8 cellular contexts compared by ENCODE assay signal in the genomic region with DNA sequence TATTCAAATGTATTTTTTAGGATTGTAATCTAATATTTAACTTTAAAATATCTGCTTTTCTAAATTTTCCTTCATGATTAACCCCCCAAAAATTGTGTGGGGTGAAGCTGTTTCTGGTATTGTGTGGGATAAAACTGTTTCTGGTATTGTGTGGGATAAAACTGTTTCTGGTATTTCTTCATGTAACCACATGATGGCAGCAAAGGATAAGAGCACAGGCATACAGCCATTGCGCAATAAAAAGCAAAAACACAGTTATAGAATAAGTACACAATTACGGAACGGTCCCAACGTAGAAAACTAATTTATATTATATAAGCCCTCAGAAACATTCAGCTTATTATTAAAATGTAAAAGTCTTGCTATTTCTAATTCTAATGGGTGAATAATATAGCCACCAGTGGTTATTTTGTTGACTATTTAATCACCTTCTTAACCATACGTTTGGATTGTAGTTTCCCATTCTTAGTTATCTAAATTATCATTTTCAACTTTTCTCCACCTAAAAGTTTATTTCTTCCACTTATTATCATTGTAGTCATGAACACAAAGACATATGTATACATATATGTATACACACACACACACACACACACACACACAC.
A peak's percentile ranks its signal among the peaks of the same experiment; 100 is the strongest.
DNase-seq lines count a peak whose midpoint lies in the region; ATAC-seq and TF ChIP-seq lines count a peak whose summit lies in the region.

No MANE protein-coding gene starts in this region.

- H3K9ac ChIP-seq in HCT116 (ENCODE audit: low read length) (no peak overlapping the region), MM.1S (ENCODE audit: low read length) (no peak overlapping the region), smooth muscle cell (ENCODE audit: low read depth) (no peak overlapping the region)

- H3K9me3 Mint-ChIP-seq in activated CD8-positive, alpha-beta T cell treated with anti-CD3 and anti-CD28 coated beads, Interleukin-2, amount 10 ng/mL, durations not matched to agents 7 days and 5 days (ENCODE audit: insufficient read depth) = no peaks in the 10 kb centered on the region

- no peaks in the 10 kb centered on the region for H4K20me1 ChIP-seq in HCT116 (ENCODE audit: insufficient read depth)
- no peaks in the 10 kb centered on the region for H4K20me1 ChIP-seq in MM.1S (ENCODE audit: insufficient read depth, low read length)
- H4K20me1 ChIP-seq in smooth muscle cell (ENCODE audit: low read depth) = no peaks in the 10 kb centered on the region

- CTCF ChIA-PET in HCT116 (lab: Charles Lee) = interaction anchor here (1.0 to 5.3 kb wide), 6 partner anchors 13 to 1053 kb away, joined by 3 to 21 read pairs (median 4); no protein-coding TSS in a partner anchor
- CTCF ChIA-PET in activated CD8-positive, alpha-beta T cell treated with anti-CD3 and anti-CD28 coated beads, Interleukin-2, amount 10 ng/mL, durations not matched to agents 7 days and 5 days (lab: Charles Lee) = interaction anchor here (0.7 to 2.4 kb wide), 5 partner anchors 38 to 1052 kb away, joined by 3 to 12 read pairs (median 4); no protein-coding TSS in a partner anchor

- DNase-seq in AG08395 (ENCODE audit: low spot score) (peak; percentile 27), GM12864 (ENCODE audit: low read depth) (peak; percentile 2), HCT116 (ENCODE audit: low read depth, low spot score) (peak; percentile 15), MM.1S (peak; percentile 27), left cardiac atrium (no peak), smooth muscle cell (lab: John Stamatoyannopoulos, UW; ENCODE audit: unreplicated experiment) (no peak)
- DNase-seq in activated CD8-positive, alpha-beta T cell treated with anti-CD3 and anti-CD28 coated beads, Interleukin-2, amount 10 ng/mL, durations not matched to agents 7 days and 5 days = no peak
- DNase-seq in activated CD8-positive, alpha-beta memory T cell treated with anti-CD3 and anti-CD28 coated beads for 24 hours = no peak

- H3K79me2 ChIP-seq in HCT116 (ENCODE audit: insufficient read depth, low read length) (no peaks in the 10 kb centered on the region), MM.1S (ENCODE audit: low read length) (no peaks in the 10 kb centered on the region), smooth muscle cell (ENCODE audit: low read depth) (no peaks in the 10 kb centered on the region)

- H3K27me3 Mint-ChIP-seq in activated CD8-positive, alpha-beta T cell treated with anti-CD3 and anti-CD28 coated beads, Interleukin-2, amount 10 ng/mL, durations not matched to agents 7 days and 5 days (ENCODE audit: low read depth) = no peaks in the 10 kb centered on the region

- H2AFZ ChIP-seq in HCT116 (ENCODE audit: low read depth, low read length, poor library complexity, severe bottlenecking) = peak overlapping the region; percentile 81
- H2AFZ ChIP-seq in MM.1S (ENCODE audit: low read length) = no peak overlapping the region
- peak overlapping the region; percentile 41 for H2AFZ ChIP-seq in smooth muscle cell (ENCODE audit: low read depth)

- H3K9me3 ChIP-seq in HCT116 (ENCODE audit: control insufficient read depth in 1 of 2, insufficient read depth in 1 of 2, low read depth in 1 of 2, low read length in 2 of 2) (no peaks in the 10 kb centered on the region), MM.1S (replicated peaks; ENCODE audit: insufficient read depth, low read length) (no peaks in the 10 kb centered on the region), smooth muscle cell (replicated peaks; ENCODE audit: low read depth) (no peaks in the 10 kb centered on the region)

- no peaks in the 10 kb centered on the region for H3K4me1 ChIP-seq in HCT116 (ENCODE audit: control insufficient read depth in 1 of 2, insufficient read depth in 2 of 2, low read length in 2 of 2)
- no peaks in the 10 kb centered on the region for H3K4me1 ChIP-seq in MM.1S (ENCODE audit: low read length)
- no peaks in the 10 kb centered on the region for H3K4me1 ChIP-seq in smooth muscle cell (ENCODE audit: low read depth)

- H3K27ac ChIP-seq in HCT116 (ENCODE audit: low read depth, low read length) (no peak overlapping the region), MM.1S (ENCODE audit: low read length) (no peak overlapping the region), smooth muscle cell (ENCODE audit: low read depth) (no peak overlapping the region)

- no peaks in the 10 kb centered on the region for H3K4me1 Mint-ChIP-seq in activated CD8-positive, alpha-beta T cell treated with anti-CD3 and anti-CD28 coated beads, Interleukin-2, amount 10 ng/mL, durations not matched to agents 7 days and 5 days (ENCODE audit: low read depth)

- H3K36me3 ChIP-seq in HCT116 (ENCODE audit: control insufficient read depth in 1 of 2, insufficient read depth in 2 of 2, low read length in 2 of 2) (no peaks in the 10 kb centered on the region), MM.1S (replicated peaks; ENCODE audit: insufficient read depth, low read length) (no peaks in the 10 kb centered on the region), smooth muscle cell (ENCODE audit: low read depth) (no peaks in the 10 kb centered on the region)

- no peak overlapping the region for H3K4me3 ChIP-seq in GM12864 (ENCODE audit: low read depth, low read length)
- no peak overlapping the region for H3K4me3 ChIP-seq in HCT116 (replicated peaks in 1 of 2; ENCODE audit: low read depth in 1 of 2, low read length in 2 of 2)
- no peak overlapping the region for H3K4me3 ChIP-seq in MM.1S (ENCODE audit: low read length)
- peak overlapping the region; percentile 48 for H3K4me3 ChIP-seq in smooth muscle cell

- no peak overlapping the region for H3K27ac Mint-ChIP-seq in activated CD8-positive, alpha-beta T cell treated with anti-CD3 and anti-CD28 coated beads, Interleukin-2, amount 10 ng/mL, durations not matched to agents 7 days and 5 days

- POLR2A ChIA-PET in HCT116 (lab: Charles Lee) = no interaction called here
- POLR2A ChIA-PET in activated CD8-positive, alpha-beta T cell treated with anti-CD3 and anti-CD28 coated beads, Interleukin-2, amount 10 ng/mL, durations not matched to agents 7 days and 5 days (lab: Charles Lee) = no interaction called here

- TF ChIP-seq RAD21 in HCT116 (IDR thresholded peaks at IDR 0.05; ENCODE audit: low read depth) = peak; percentile 92

- WGBS in smooth muscle cell (ENCODE audit: low lambda C conversion rate) = 13% methylated on average over 5 of the region's 5 CpGs

- no peaks in the 10 kb centered on the region for H3K9me2 ChIP-seq in HCT116 (ENCODE audit: insufficient read depth)
- no peaks in the 10 kb centered on the region for H3K9me2 ChIP-seq in MM.1S (replicated peaks; ENCODE audit: insufficient read depth, low read length)

- H3K36me3 Mint-ChIP-seq in activated CD8-positive, alpha-beta T cell treated with anti-CD3 and anti-CD28 coated beads, Interleukin-2, amount 10 ng/mL, durations not matched to agents 7 days and 5 days (ENCODE audit: low read depth) = no peaks in the 10 kb centered on the region

- peak; percentile 60 for TF ChIP-seq CTCF in GM12864 (IDR thresholded peaks at IDR 0.05; ENCODE audit: low read depth, low read length, missing control alignments)
- TF ChIP-seq CTCF in HCT116 (IDR thresholded peaks at IDR 0.05 in 2 of 3, conservative IDR thresholded peaks at IDR 0.05 in 1 of 3; ENCODE audit: borderline replicate concordance in 1 of 3, insufficient read depth in 1 of 3, low read depth in 2 of 3, low read length in 2 of 3) = peak; percentile 66 to 82 (median 78)
- peak; percentile 66 for TF ChIP-seq CTCF in MM.1S (IDR thresholded peaks at IDR 0.05; ENCODE audit: low read length)
- peak; percentile 88 for TF ChIP-seq CTCF in smooth muscle cell (IDR thresholded peaks at IDR 0.05; ENCODE audit: borderline replicate concordance, insufficient read depth, poor library complexity, severe bottlenecking)

- intact Hi-C loops in HCT116 (cut with micrococcal nuclease) (loop anchor here (1.0 to 5.0 kb wide), 6 partner anchors 462 to 1515 kb away; partner anchors contain the start of gene NPY1R), left cardiac atrium (cut with DNase I) (loop anchor here in 1 of 2 donors (2.0 to 5.0 kb wide), 2 partner anchors 835 to 1050 kb away; partner anchors contain the start of gene NPY1R)

- peak overlapping the region; percentile 24; the same call in 1 of the 2 replicates for H3K4me2 ChIP-seq in HCT116 (ENCODE audit: low read length)
- no peak overlapping the region for H3K4me2 ChIP-seq in MM.1S (ENCODE audit: low read depth, low read length)
- peak overlapping the region; percentile 82 for H3K4me2 ChIP-seq in smooth muscle cell

- no peak overlapping the region for H3K4me3 Mint-ChIP-seq in activated CD8-positive, alpha-beta T cell treated with anti-CD3 and anti-CD28 coated beads, Interleukin-2, amount 10 ng/mL, durations not matched to agents 7 days and 5 days

- BruUV-seq in HCT116 (replicated peaks; lab: Mats Ljungman, UMichigan) = no TSS peak

- no peak for TF ChIP-seq POLR2A in HCT116 (IDR thresholded peaks at IDR 0.05; ENCODE audit: borderline replicate concordance, extremely low read depth, insufficient read depth, insufficient read length)

- H3K27me3 ChIP-seq in HCT116 (ENCODE audit: insufficient read depth, low read length) (no peaks in the 10 kb centered on the region), MM.1S (replicated peaks; ENCODE audit: insufficient read depth, low read length) (no peaks in the 10 kb centered on the region), smooth muscle cell (ENCODE audit: low read depth) (no peaks in the 10 kb centered on the region)

- ATAC-seq in HCT116 (peak; percentile 63), left cardiac atrium (peak; percentile 75 to 88)
- peak; percentile 44 for ATAC-seq in activated CD8-positive, alpha-beta T cell treated with anti-CD3 and anti-CD28 coated beads, Interleukin-2, amount 10 ng/mL, durations not matched to agents 7 days and 5 days

- RAD21 ChIA-PET in HCT116 (lab: Charles Lee; ENCODE audit: low non-redundant PET in 1 of 2, low total read pairs in 2 of 2, uncharacterized antibody in 2 of 2, unreplicated experiment in 2 of 2) = interaction anchor here in 1 of 2 experiments (0.6 to 2.0 kb wide), 2 partner anchors 540 to 695 kb away, joined by 3 to 4 read pairs; no protein-coding TSS in a partner anchor

- H3F3A ChIP-seq in MM.1S (ENCODE audit: insufficient read depth, low read length) (no peaks in the 10 kb centered on the region), smooth muscle cell (ENCODE audit: low read depth) (no peaks in the 10 kb centered on the region)

TF ChIP-seq in HCT116, 20 proteins besides CTCF, POLR2A, EP300 and RAD21:
- TF ChIP-seq CEBPB (IDR thresholded peaks at IDR 0.05; ENCODE audit: low read depth) = peak; percentile 100
- TF ChIP-seq, protein P1, sequence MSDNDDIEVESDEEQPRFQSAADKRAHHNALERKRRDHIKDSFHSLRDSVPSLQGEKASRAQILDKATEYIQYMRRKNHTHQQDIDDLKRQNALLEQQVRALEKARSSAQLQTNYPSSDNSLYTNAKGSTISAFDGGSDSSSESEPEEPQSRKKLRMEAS (IDR thresholded peaks at IDR 0.05) = no peak

Comparison
In these comparisons a context has a peak if more than half of its experiments do, and no peak if none do; other contexts are left out.
1. DNase-seq: peak in AG08395 (single experiment), GM12864 (single experiment), HCT116 (single experiment) and MM.1S (single experiment); none in activated CD8-positive, alpha-beta T cell treated with anti-CD3 and anti-CD28 coated beads, Interleukin-2, amount 10 ng/mL, durations not matched to agents 7 days and 5 days (single experiment), left cardiac atrium (single experiment), smooth muscle cell (single experiment) and activated CD8-positive, alpha-beta memory T cell treated with anti-CD3 and anti-CD28 coated beads for 24 hours (single experiment).
2. Peak in every context shown above with its lines, with median percentiles within 50 percentile points of each other: CTCF ChIP-seq and ATAC-seq.